Comparison of ENCODE assay signal across 8 cellular contexts in genomic region chr11:13963949-13964770, GRCh38. TPM values are rescaled to one million over a fixed set of nuclear protein-coding genes. Genes with fewer than 3 reads are reported as not detected.
DNase-seq lines count a peak whose midpoint lies in the region; ATAC-seq and TF ChIP-seq lines count a peak whose summit lies in the region.

No MANE protein-coding gene starts in this region.

- no peaks in the 10 kb centered on the region for H3K36me3 ChIP-seq in PC-3 (ENCODE audit: low read depth, low read length)
- H3K36me3 ChIP-seq in neural cell (ENCODE audit: insufficient read depth, low read length): no peaks in the 10 kb centered on the region

- H3K9me3 ChIP-seq in PC-3 (ENCODE audit: low read length): no peaks in the 10 kb centered on the region
- no peaks in the 10 kb centered on the region for H3K9me3 ChIP-seq in neural cell (ENCODE audit: low read length)

- H3K4me2 ChIP-seq in PC-3 (ENCODE audit: low read length) (peak overlapping the region; percentile 84), neural cell (ENCODE audit: low read length) (no peak overlapping the region)

- H3K79me2 ChIP-seq in PC-3 (ENCODE audit: low read length): no peaks in the 10 kb centered on the region
- no peaks in the 10 kb centered on the region for H3K79me2 ChIP-seq in neural cell (replicated peaks; ENCODE audit: insufficient read depth, low read length)

- H4K20me1 ChIP-seq in PC-3 (ENCODE audit: low read length): no peaks in the 10 kb centered on the region
- H4K20me1 ChIP-seq in neural cell (ENCODE audit: insufficient read depth): no peaks in the 10 kb centered on the region

- H2AFZ ChIP-seq in PC-3 (ENCODE audit: low read length) (peak overlapping the region; percentile 77), neural cell (ENCODE audit: low read depth, low read length) (no peak overlapping the region)

- no peak; the same call in 1 of the 2 replicates for TF ChIP-seq CTCF in PC-3 (conservative IDR thresholded peaks at IDR 0.05; ENCODE audit: low read depth, low read length)
- peak; percentile 15 for TF ChIP-seq CTCF in epithelial cell of proximal tubule (conservative IDR thresholded peaks at IDR 0.05; ENCODE audit: low read depth, low read length)
- no peak for TF ChIP-seq CTCF in neural cell (IDR thresholded peaks at IDR 0.05; ENCODE audit: poor library complexity, severe bottlenecking)

- no peaks in the 10 kb centered on the region for H3K4me1 ChIP-seq in PC-3 (ENCODE audit: insufficient read depth, low read length)

- no TSS peak for BruUV-seq in PC-3 (replicated peaks; lab: Mats Ljungman, UMichigan)

- H3K27ac ChIP-seq in PC-3 (ENCODE audit: low read length) (no peak overlapping the region), neural cell (ENCODE audit: low read length) (no peak overlapping the region)

- peak overlapping the region; percentile 60 for H3K4me3 ChIP-seq in PC-3 (ENCODE audit: low read length)
- H3K4me3 ChIP-seq in epithelial cell of proximal tubule (ENCODE audit: low read depth, low read length): peak overlapping the region; percentile 59
- peak overlapping the region; percentile 76 for H3K4me3 ChIP-seq in neural cell (ENCODE audit: low read length)

- DNase-seq in COR-L47 (lab: John Stamatoyannopoulos, UW) (peak; percentile 27), PC-3 (peak; percentile 43), epithelial cell of proximal tubule (ENCODE audit: low read depth) (no peak), HCEC 1CT (no peak), GM19238 (ENCODE audit: insufficient read length, low spot score) (no peak)

- no peaks in the 10 kb centered on the region for H3F3A ChIP-seq in PC-3 (ENCODE audit: low read length, unreplicated experiment)
- H3F3A ChIP-seq in neural cell (ENCODE audit: insufficient read depth, low read length, poor library complexity, severe bottlenecking): peaks cover 4% of the 10 kb centered on the region

- CTCF ChIA-PET in PC-3 (lab: Charles Lee): interaction anchor here (0.8 kb wide), 1 partner anchor 185 kb away, joined by 3 read pairs; no protein-coding TSS in a partner anchor

- H3K27me3 ChIP-seq in PC-3 (ENCODE audit: low read length): no peaks in the 10 kb centered on the region
- H3K27me3 ChIP-seq in neural cell (ENCODE audit: insufficient read depth, low read depth, low read length): peaks cover 53% of the 10 kb centered on the region

- intact Hi-C loops in PC-3 (cut with micrococcal nuclease): no loop called here

- POLR2A ChIA-PET in PC-3 (lab: Charles Lee; ENCODE audit: unreplicated experiment): no interaction called here

- H3K9ac ChIP-seq in PC-3 (ENCODE audit: low read length) (no peak overlapping the region), neural cell (ENCODE audit: low read length) (no peak overlapping the region)

- ATAC-seq in PC-3 (peak; percentile 79), GM21526 (IDR thresholded peaks at IDR 0.05; ENCODE audit: low FRiP score, unreplicated experiment) (no peak), GM19035 (IDR thresholded peaks at IDR 0.05; ENCODE audit: unreplicated experiment) (no peak)

- H3K9me2 ChIP-seq in PC-3 (replicated peaks; ENCODE audit: low read length): no peaks in the 10 kb centered on the region
- H3K9me2 ChIP-seq in neural cell (ENCODE audit: insufficient read depth, low read length): no peaks in the 10 kb centered on the region

- no peak for TF ChIP-seq RAD21 in neural cell (conservative IDR thresholded peaks at IDR 0.05)

- TF ChIP-seq EP300 in neural cell (conservative IDR thresholded peaks at IDR 0.05; ENCODE audit: poor library complexity, severe bottlenecking): no peak

TF ChIP-seq in neural cell, 6 proteins besides CTCF, POLR2A, EP300 and RAD21:
- TF ChIP-seq EZH2 (IDR thresholded peaks at IDR 0.05; ENCODE audit: borderline replicate concordance, insufficient read depth, low read length, poor library complexity, severe bottlenecking): no peak
- no peak for TF ChIP-seq SMC3 (conservative IDR thresholded peaks at IDR 0.05; ENCODE audit: poor library complexity)
- no peak for TF ChIP-seq MXI1 (conservative IDR thresholded peaks at IDR 0.05; ENCODE audit: poor library complexity, severe bottlenecking)
- TF ChIP-seq POLR2AphosphoS5 (IDR thresholded peaks at IDR 0.05): no peak
- TF ChIP-seq, protein P1, sequence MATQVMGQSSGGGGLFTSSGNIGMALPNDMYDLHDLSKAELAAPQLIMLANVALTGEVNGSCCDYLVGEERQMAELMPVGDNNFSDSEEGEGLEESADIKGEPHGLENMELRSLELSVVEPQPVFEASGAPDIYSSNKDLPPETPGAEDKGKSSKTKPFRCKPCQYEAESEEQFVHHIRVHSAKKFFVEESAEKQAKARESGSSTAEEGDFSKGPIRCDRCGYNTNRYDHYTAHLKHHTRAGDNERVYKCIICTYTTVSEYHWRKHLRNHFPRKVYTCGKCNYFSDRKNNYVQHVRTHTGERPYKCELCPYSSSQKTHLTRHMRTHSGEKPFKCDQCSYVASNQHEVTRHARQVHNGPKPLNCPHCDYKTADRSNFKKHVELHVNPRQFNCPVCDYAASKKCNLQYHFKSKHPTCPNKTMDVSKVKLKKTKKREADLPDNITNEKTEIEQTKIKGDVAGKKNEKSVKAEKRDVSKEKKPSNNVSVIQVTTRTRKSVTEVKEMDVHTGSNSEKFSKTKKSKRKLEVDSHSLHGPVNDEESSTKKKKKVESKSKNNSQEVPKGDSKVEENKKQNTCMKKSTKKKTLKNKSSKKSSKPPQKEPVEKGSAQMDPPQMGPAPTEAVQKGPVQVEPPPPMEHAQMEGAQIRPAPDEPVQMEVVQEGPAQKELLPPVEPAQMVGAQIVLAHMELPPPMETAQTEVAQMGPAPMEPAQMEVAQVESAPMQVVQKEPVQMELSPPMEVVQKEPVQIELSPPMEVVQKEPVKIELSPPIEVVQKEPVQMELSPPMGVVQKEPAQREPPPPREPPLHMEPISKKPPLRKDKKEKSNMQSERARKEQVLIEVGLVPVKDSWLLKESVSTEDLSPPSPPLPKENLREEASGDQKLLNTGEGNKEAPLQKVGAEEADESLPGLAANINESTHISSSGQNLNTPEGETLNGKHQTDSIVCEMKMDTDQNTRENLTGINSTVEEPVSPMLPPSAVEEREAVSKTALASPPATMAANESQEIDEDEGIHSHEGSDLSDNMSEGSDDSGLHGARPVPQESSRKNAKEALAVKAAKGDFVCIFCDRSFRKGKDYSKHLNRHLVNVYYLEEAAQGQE (IDR thresholded peaks at IDR 0.05; ENCODE audit: borderline replicate concordance): no peak
- no peak for TF ChIP-seq TAF1 (IDR thresholded peaks at IDR 0.05; ENCODE audit: low read depth)

RNA-seq across cellular contexts. Expression of gene SPON1, which starts 1.6 kb away (rescaled TPM):
- not detected in 2 replicates for total RNA-seq in PC-3 (2014; rRNA removed)
- 20.5 and 22.4 TPM in 2 replicates for total RNA-seq in epithelial cell of proximal tubule
- 0.66 and 0.74 TPM in 2 replicates for polyA plus RNA-seq in neural cell
- polyA minus RNA-seq in neural cell: 0.97 and 1.4 TPM in 2 replicates

Comparison
In these comparisons a context has a peak if more than half of its experiments do, and no peak if none do; other contexts are left out.
1. DNase-seq: peak in COR-L47 (single experiment) and PC-3 (single experiment); none in epithelial cell of proximal tubule (single experiment), HCEC 1CT (single experiment) and GM19238 (single experiment).
2. RNA of gene SPON1, which starts 1.6 kb away (total RNA-seq): 20.5 to 22.4 TPM in epithelial cell of proximal tubule; not detected in PC-3; every median in the first group is over 10 times any median in the second.
3. Peak in every context shown above with its lines, with median percentiles within 50 percentile points of each other: H3K4me3 ChIP-seq.